Comparison of ENCODE assay signal across 1 cellular context in genomic region chr2:239397856-239398470, GRCh38.
TF ChIP-seq lines count a peak whose summit lies in the region.

No MANE protein-coding gene starts in this region.

TF ChIP-seq in IMR-90, 13 proteins besides CTCF, POLR2A, EP300 and RAD21 (continued from another document):
- TF ChIP-seq FOS (IDR thresholded peaks at IDR 0.05; ENCODE audit: low read depth, low read length) (no peak), RCOR1 (IDR thresholded peaks at IDR 0.05; ENCODE audit: insufficient replicate concordance, low read length) (no peak)
